20 cellular contexts compared by ENCODE assay signal in the genomic region with DNA sequence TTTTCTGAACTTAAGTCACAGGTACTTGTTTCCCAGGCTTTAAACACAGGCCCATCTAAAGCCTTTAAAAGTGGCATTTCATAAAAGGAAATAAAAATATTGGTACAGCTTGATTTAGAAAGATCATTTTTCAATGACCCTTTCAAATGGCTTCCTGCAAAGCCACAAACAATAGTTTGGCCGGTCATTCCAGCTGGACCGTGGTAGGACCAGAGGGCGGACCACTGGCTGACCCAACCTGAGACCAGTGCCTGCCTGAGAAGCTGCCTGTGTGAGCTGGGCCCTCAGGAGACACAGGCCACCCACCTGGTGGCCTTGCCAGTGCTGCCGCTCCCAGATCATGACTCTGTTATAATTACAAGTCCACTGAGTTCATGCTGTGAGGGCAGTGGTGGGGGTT.
DNase-seq lines count a peak whose midpoint lies in the region; ATAC-seq and TF ChIP-seq lines count a peak whose summit lies in the region.
"Had no signal": no experiment of that assay in that cellular context is flagged by ENCODE, and none has a peak within 500 bp of the region (broad histone marks: within the 10 kb centered on the region; RNA-seq: fewer than 3 reads in every experiment).

No MANE protein-coding gene starts in this region.

- H3K27me3 ChIP-seq in lower lobe of right lung (ENCODE audit: low read depth) (no peaks in the 10 kb centered on the region), thoracic aorta (replicated peaks; ENCODE audit: insufficient read depth) (no peaks in the 10 kb centered on the region)
- H3K27me3 ChIP-seq: BLaER1 treated with 17β-estradiol and CSF1 and Interleukin-3, amounts not matched to agents 10 nM and 100 nM had no signal

- no peaks in the 10 kb centered on the region for H3K9me3 ChIP-seq in lower lobe of right lung
- no peaks in the 10 kb centered on the region for H3K9me3 ChIP-seq in thoracic aorta
- H3K9me3 ChIP-seq: BLaER1 treated with 17β-estradiol and CSF1 and Interleukin-3, amounts not matched to agents 10 nM and 100 nM had no signal

- H3K4me1 ChIP-seq in lower lobe of right lung (no peaks in the 10 kb centered on the region), thoracic aorta (ENCODE audit: control insufficient read depth in 1 of 2, low read depth in 2 of 2) (peaks cover 20 to 32% of the 10 kb centered on the region in 2 donors)

- ATAC-seq in lower lobe of right lung: no peak
- ATAC-seq in thoracic aorta (ENCODE audit: insufficient number of reproducible peaks, low FRiP score, low read depth): no peak
- no peak for ATAC-seq in GM18870 (IDR thresholded peaks at IDR 0.05; ENCODE audit: unreplicated experiment)
- ATAC-seq: CD8-positive, alpha-beta T cell; GM12878; HCT116 had no signal

- H3K36me3 Mint-ChIP-seq in chondrocyte (ENCODE audit: low read depth): no peaks in the 10 kb centered on the region
- H3K36me3 Mint-ChIP-seq: CD8-positive, alpha-beta T cell had no signal

- peak overlapping the region; percentile 8 for H3K27ac ChIP-seq in lower lobe of right lung
- H3K27ac ChIP-seq in thoracic aorta: peak overlapping the region; percentile 75 to 78

- TF ChIP-seq CTCF in chondrocyte (IDR thresholded peaks at IDR 0.05) (no peak), lower lobe of right lung (IDR thresholded peaks at IDR 0.05) (no peak), thoracic aorta (IDR thresholded peaks at IDR 0.05) (no peak)

- peak overlapping the region; percentile 49 for H3K27ac Mint-ChIP-seq in chondrocyte (ENCODE audit: unreplicated experiment)
- H3K27ac Mint-ChIP-seq: CD8-positive, alpha-beta T cell had no signal

- H3K4me3 ChIP-seq in lower lobe of right lung (no peak overlapping the region), thoracic aorta (no peak overlapping the region)
- H3K4me3 ChIP-seq: BLaER1 treated with 17β-estradiol and CSF1 and Interleukin-3, amounts not matched to agents 10 nM and 100 nM; GM12878 had no signal

- DNase-seq in NCI-H146 treated with DMSO at 0.1 percent for 48 hours (lab: John Stamatoyannopoulos, UW; ENCODE audit: unreplicated experiment): peak; percentile 9
- no peak for DNase-seq in chondrocyte (ENCODE audit: low spot score)
- DNase-seq in lower lobe of right lung: no peak
- DNase-seq in thoracic aorta (ENCODE audit: low spot score): no peak
- no peak for DNase-seq in amniotic stem cell (lab: John Stamatoyannopoulos, UW)
- no peak for DNase-seq in NCI-H345 treated with DMSO at 0.1 percent for 48 hours (lab: John Stamatoyannopoulos, UW; ENCODE audit: unreplicated experiment)
- DNase-seq: Calu3; CD8-positive, alpha-beta T cell; DMS53; EL; GOT3; NCI-H1105; NCI-H1694 treated with DMSO at 0.1 percent for 48 hours; NCI-H510A; NCI-H774; SHP77 treated with DMSO at 0.1 percent for 48 hours had no signal

- intact Hi-C loops in lower lobe of right lung (cut with DNase I): no loop called here

- H3K4me3 Mint-ChIP-seq in chondrocyte (ENCODE audit: unreplicated experiment): no peak overlapping the region
- H3K4me3 Mint-ChIP-seq: CD8-positive, alpha-beta T cell had no signal

- peaks cover 13% of the 10 kb centered on the region for H3K4me1 Mint-ChIP-seq in chondrocyte (ENCODE audit: low read depth)

- H3K27me3 Mint-ChIP-seq in chondrocyte (ENCODE audit: low read depth): no peaks in the 10 kb centered on the region

- H3K36me3 ChIP-seq in lower lobe of right lung: no peaks in the 10 kb centered on the region
- H3K36me3 ChIP-seq in thoracic aorta: no peaks in the 10 kb centered on the region

- no peaks in the 10 kb centered on the region for H3K9me3 Mint-ChIP-seq in chondrocyte (ENCODE audit: low read depth)
- H3K9me3 Mint-ChIP-seq: CD8-positive, alpha-beta T cell had no signal
